In genomic region chr18:46413684-46414083, GRCh38 we compare ENCODE assay signal across 1 cellular context.
TF ChIP-seq lines count a peak whose summit lies in the region.

No MANE protein-coding gene starts in this region.

TF ChIP-seq in H1, 55 proteins besides CTCF, POLR2A, EP300 and RAD21 (continued from another document):
- no peak for TF ChIP-seq CHD7 (IDR thresholded peaks at IDR 0.05; ENCODE audit: insufficient replicate concordance, low read length)
- no peak for TF ChIP-seq SP4 (IDR thresholded peaks at IDR 0.05; ENCODE audit: low read length)
- TF ChIP-seq SRF (IDR thresholded peaks at IDR 0.05; ENCODE audit: low read depth, low read length): no peak
- no peak for TF ChIP-seq TAF1 (IDR thresholded peaks at IDR 0.05; ENCODE audit: low read depth, low read length)
- no peak for TF ChIP-seq CTBP2 (IDR thresholded peaks at IDR 0.05; ENCODE audit: borderline replicate concordance, insufficient read depth, insufficient read length, low read length)
- no peak for TF ChIP-seq KDM1A (IDR thresholded peaks at IDR 0.05; ENCODE audit: borderline replicate concordance, low read length)
- TF ChIP-seq ASH2L (IDR thresholded peaks at IDR 0.05; ENCODE audit: low read length): no peak
- TF ChIP-seq YY1 (IDR thresholded peaks at IDR 0.05; ENCODE audit: low read depth, low read length): no peak
- no peak for TF ChIP-seq PHF8 (conservative IDR thresholded peaks at IDR 0.05; ENCODE audit: low read depth, low read length)
- TF ChIP-seq HDAC2 (IDR thresholded peaks at IDR 0.05; ENCODE audit: borderline replicate concordance in 1 of 2, low read depth in 2 of 2, low read length in 2 of 2): no peak
- no peak for TF ChIP-seq RBBP5 (IDR thresholded peaks at IDR 0.05; ENCODE audit: borderline replicate concordance, low read depth, low read length)
- TF ChIP-seq ATF3 (IDR thresholded peaks at IDR 0.05; ENCODE audit: insufficient read depth, low read depth, low read length): no peak
- no peak for TF ChIP-seq SP2 (IDR thresholded peaks at IDR 0.05; ENCODE audit: low read length)
- no peak for TF ChIP-seq TCF12 (IDR thresholded peaks at IDR 0.05; ENCODE audit: low read depth, low read length)
- TF ChIP-seq POU5F1 (IDR thresholded peaks at IDR 0.05; ENCODE audit: low read depth, low read length): no peak
- TF ChIP-seq RFX5 (IDR thresholded peaks at IDR 0.05; ENCODE audit: borderline replicate concordance, low read depth, low read length): no peak
- TF ChIP-seq JUN (IDR thresholded peaks at IDR 0.05; ENCODE audit: low read depth, low read length): no peak
- no peak for TF ChIP-seq SUZ12 (IDR thresholded peaks at IDR 0.05; ENCODE audit: low read length)
